In genomic region chr20:57592263-57593092, GRCh38 we compare ENCODE assay signal across 1 cellular context.
TF ChIP-seq lines count a peak whose summit lies in the region.

No MANE protein-coding gene starts in this region.

TF ChIP-seq in HepG2, 621 proteins besides CTCF, POLR2A, EP300 and RAD21 (continued from another document and continues in another):
- peak; percentile 94 for TF ChIP-seq PAXIP1 (CRISPR knock-in tag; conservative IDR thresholded peaks at IDR 0.05)
- TF ChIP-seq TCF7L2 (IDR thresholded peaks at IDR 0.05; ENCODE audit: low read depth, low read length), result no peak
- TF ChIP-seq TAF15 (IDR thresholded peaks at IDR 0.05; ENCODE audit: low read depth, low read length, poor library complexity, severe bottlenecking), result no peak
- TF ChIP-seq ZHX2 (IDR thresholded peaks at IDR 0.05; ENCODE audit: low read depth), result 0 out of 2 replicates have a peak, but pooled peaks have one; percentile 22
- no peak for TF ChIP-seq ZHX2 (CRISPR knock-in tag; IDR thresholded peaks at IDR 0.05; ENCODE audit: borderline replicate concordance)
- no peak for TF ChIP-seq ZBTB40 (IDR thresholded peaks at IDR 0.05)
- peak; percentile 60 for TF ChIP-seq ZBTB40 (CRISPR knock-in tag; IDR thresholded peaks at IDR 0.05)
- peak; percentile 72; the same call in 1 of the 2 replicates for TF ChIP-seq RARA (CRISPR knock-in tag; IDR thresholded peaks at IDR 0.05)
- TF ChIP-seq PAF1 (CRISPR knock-in tag; IDR thresholded peaks at IDR 0.05), result no peak
- TF ChIP-seq ZNF292 (CRISPR knock-in tag; IDR thresholded peaks at IDR 0.05; ENCODE audit: borderline replicate concordance, low read depth), result peak; percentile 47
- no peak for TF ChIP-seq SSRP1 (CRISPR knock-in tag; IDR thresholded peaks at IDR 0.05)
- TF ChIP-seq ISL2 (CRISPR knock-in tag; IDR thresholded peaks at IDR 0.05), result no peak
- no peak for TF ChIP-seq ZFP41 (CRISPR knock-in tag; IDR thresholded peaks at IDR 0.05; ENCODE audit: borderline replicate concordance)
- peak; percentile 37 for TF ChIP-seq KDM6A (CRISPR knock-in tag; IDR thresholded peaks at IDR 0.05; ENCODE audit: low read depth)
- TF ChIP-seq NR2F1 (CRISPR knock-in tag; IDR thresholded peaks at IDR 0.05), result peak in 1 of 2 experiments; percentile 21; a peak in 1 of 4 replicates
- TF ChIP-seq, protein P1, sequence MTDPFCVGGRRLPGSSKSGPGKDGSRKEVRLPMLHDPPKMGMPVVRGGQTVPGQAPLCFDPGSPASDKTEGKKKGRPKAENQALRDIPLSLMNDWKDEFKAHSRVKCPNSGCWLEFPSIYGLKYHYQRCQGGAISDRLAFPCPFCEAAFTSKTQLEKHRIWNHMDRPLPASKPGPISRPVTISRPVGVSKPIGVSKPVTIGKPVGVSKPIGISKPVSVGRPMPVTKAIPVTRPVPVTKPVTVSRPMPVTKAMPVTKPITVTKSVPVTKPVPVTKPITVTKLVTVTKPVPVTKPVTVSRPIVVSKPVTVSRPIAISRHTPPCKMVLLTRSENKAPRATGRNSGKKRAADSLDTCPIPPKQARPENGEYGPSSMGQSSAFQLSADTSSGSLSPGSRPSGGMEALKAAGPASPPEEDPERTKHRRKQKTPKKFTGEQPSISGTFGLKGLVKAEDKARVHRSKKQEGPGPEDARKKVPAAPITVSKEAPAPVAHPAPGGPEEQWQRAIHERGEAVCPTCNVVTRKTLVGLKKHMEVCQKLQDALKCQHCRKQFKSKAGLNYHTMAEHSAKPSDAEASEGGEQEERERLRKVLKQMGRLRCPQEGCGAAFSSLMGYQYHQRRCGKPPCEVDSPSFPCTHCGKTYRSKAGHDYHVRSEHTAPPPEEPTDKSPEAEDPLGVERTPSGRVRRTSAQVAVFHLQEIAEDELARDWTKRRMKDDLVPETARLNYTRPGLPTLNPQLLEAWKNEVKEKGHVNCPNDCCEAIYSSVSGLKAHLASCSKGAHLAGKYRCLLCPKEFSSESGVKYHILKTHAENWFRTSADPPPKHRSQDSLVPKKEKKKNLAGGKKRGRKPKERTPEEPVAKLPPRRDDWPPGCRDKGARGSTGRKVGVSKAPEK (CRISPR knock-in tag; IDR thresholded peaks at IDR 0.05; ENCODE audit: borderline replicate concordance), result peak; percentile 96
- no peak for TF ChIP-seq PCBP2 (optimal IDR thresholded peaks at IDR 0.05; ENCODE audit: low read depth, low read length, poor library complexity, severe bottlenecking)
- TF ChIP-seq ZNF652 (CRISPR knock-in tag; IDR thresholded peaks at IDR 0.05; ENCODE audit: borderline replicate concordance, low read depth), result no peak
- TF ChIP-seq TCF12 (IDR thresholded peaks at IDR 0.05), result no peak
- TF ChIP-seq TCF12 (CRISPR knock-in tag; IDR thresholded peaks at IDR 0.05), result peak; percentile 94; the same call in 1 of the 2 replicates
- TF ChIP-seq, protein P2, sequence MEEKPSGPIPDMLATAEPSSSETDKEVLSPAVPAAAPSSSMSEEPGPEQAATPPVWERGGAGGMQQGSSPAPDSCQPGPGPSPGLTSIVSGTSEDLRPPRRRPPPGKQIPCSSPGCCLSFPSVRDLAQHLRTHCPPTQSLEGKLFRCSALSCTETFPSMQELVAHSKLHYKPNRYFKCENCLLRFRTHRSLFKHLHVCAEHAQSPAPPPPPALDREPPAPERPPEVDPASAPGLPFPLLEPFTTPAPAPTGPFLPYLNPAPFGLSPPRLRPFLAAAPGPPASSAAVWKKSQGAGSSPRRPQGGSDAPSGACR (CRISPR knock-in tag; IDR thresholded peaks at IDR 0.05), result 0 out of 2 replicates have a peak, but pooled peaks have one; percentile 26
- no peak for TF ChIP-seq RORA (CRISPR knock-in tag; IDR thresholded peaks at IDR 0.05)
- TF ChIP-seq DNMT3B (CRISPR knock-in tag; conservative IDR thresholded peaks at IDR 0.05), result no peak
- peak; percentile 48; the same call in 1 of the 2 replicates for TF ChIP-seq ZBTB20 (CRISPR knock-in tag; IDR thresholded peaks at IDR 0.05; ENCODE audit: borderline replicate concordance, low read depth)
- TF ChIP-seq ZFAT (CRISPR knock-in tag; conservative IDR thresholded peaks at IDR 0.05), result no peak
- TF ChIP-seq ZNF572 (CRISPR knock-in tag; IDR thresholded peaks at IDR 0.05), result no peak
- no peak for TF ChIP-seq CHCHD3 (CRISPR knock-in tag; IDR thresholded peaks at IDR 0.05)
- no peak for TF ChIP-seq FOXJ3 (CRISPR knock-in tag; IDR thresholded peaks at IDR 0.05; ENCODE audit: borderline replicate concordance)
- TF ChIP-seq ATF6 (CRISPR knock-in tag; conservative IDR thresholded peaks at IDR 0.05), result no peak
- peak; percentile 44; the same call in 1 of the 2 replicates for TF ChIP-seq EED (CRISPR knock-in tag; IDR thresholded peaks at IDR 0.05)
- TF ChIP-seq MED1 (CRISPR knock-in tag; IDR thresholded peaks at IDR 0.05), result peak; percentile 75
- no peak for TF ChIP-seq SNRNP70 (IDR thresholded peaks at IDR 0.05; ENCODE audit: low read depth, low read length)
